In genomic region chr12:111303531-111303930, GRCh38 we compare ENCODE assay signal across 34 cellular contexts.
"Had no signal": no experiment of that assay in that cellular context is flagged by ENCODE, and none has a peak within 500 bp of the region (broad histone marks: within the 10 kb centered on the region; RNA-seq: fewer than 3 reads in every experiment).

No MANE protein-coding gene starts in this region.

- H3K27ac Mint-ChIP-seq: activated B cell treated with CpG ODN at 0.5 μM for 24 hours; activated CD4-positive, alpha-beta memory T cell treated with anti-CD3 and anti-CD28 coated beads, Interleukin-2, amount 10 ng/mL, durations not matched to agents 7 days and 5 days; activated CD4-positive, alpha-beta T cell treated with anti-CD3 and anti-CD28 coated beads, Interleukin-2, amount 10 ng/mL, durations not matched to agents 7 days and 5 days; activated CD8-positive, alpha-beta memory T cell treated with anti-CD3 and anti-CD28 coated beads, Interleukin-2, amount 10 ng/mL, durations not matched to agents 7 days and 5 days; activated CD8-positive, alpha-beta T cell treated with anti-CD3 and anti-CD28 coated beads, Interleukin-2, amount 10 ng/mL, durations not matched to agents 7 days and 5 days; activated naive CD4-positive, alpha-beta T cell treated with anti-CD3 and anti-CD28 coated beads, Interleukin-2, amount 10 ng/mL, durations not matched to agents 7 days and 5 days; activated naive CD4-positive, alpha-beta T cell treated with anti-CD3 and anti-CD28 coated beads, Interleukin-2, amount 50 U/mL, for 24 hours; activated naive CD8-positive, alpha-beta T cell; activated naive CD8-positive, alpha-beta T cell treated with anti-CD3 and anti-CD28 coated beads, Interleukin-2, amount 10 ng/mL, durations not matched to agents 7 days and 5 days; activated naive CD8-positive, alpha-beta T cell treated with anti-CD3 and anti-CD28 coated beads, Interleukin-2, amount 50 U/mL, for 24 hours; activated T-cell treated with anti-CD3 and anti-CD28 coated beads, Interleukin-2, amount 50 U/mL, for 24 hours; activated T-helper 2 cell treated with anti-CD3 and anti-CD28 coated beads, Interferon-gamma antibody, Interleukin-2, Interleukin-4, amounts not matched to agents 10 μg/mL and 5 μg/mL and 100 μg/mL, durations not matched to agents 14 hours and 24 hours and 36 hours; T-helper 1 cell treated with Interleukin-12 subunit alpha and Interleukin-12 subunit beta and Interleukin-4 antibody, amounts not matched to agents 30 μg/mL and 1 μg/mL, for 36 hours; T-helper 2 cell treated with Interferon-gamma antibody and Interleukin-4, amounts not matched to agents 5 μg/mL and 100 μg/mL, for 36 hours had no signal

- ATAC-seq: activated CD8-positive, alpha-beta memory T cell treated with anti-CD3 and anti-CD28 coated beads, Interleukin-2, amount 10 ng/mL, durations not matched to agents 7 days and 5 days; activated CD8-positive, alpha-beta T cell treated with anti-CD3 and anti-CD28 coated beads, Interleukin-2, amount 10 ng/mL, durations not matched to agents 7 days and 5 days; activated naive CD8-positive, alpha-beta T cell treated with anti-CD3 and anti-CD28 coated beads, Interleukin-2, amount 50 U/mL, for 24 hours had no signal

- H3K4me1 Mint-ChIP-seq: activated B cell treated with CpG ODN at 0.5 μM for 24 hours; activated CD4-positive, alpha-beta memory T cell treated with anti-CD3 and anti-CD28 coated beads, Interleukin-2, amount 10 ng/mL, durations not matched to agents 7 days and 5 days; activated CD4-positive, alpha-beta T cell treated with anti-CD3 and anti-CD28 coated beads, Interleukin-2, amount 10 ng/mL, durations not matched to agents 7 days and 5 days; activated CD8-positive, alpha-beta memory T cell treated with anti-CD3 and anti-CD28 coated beads, Interleukin-2, amount 10 ng/mL, durations not matched to agents 7 days and 5 days; activated naive CD4-positive, alpha-beta T cell treated with anti-CD3 and anti-CD28 coated beads, Interleukin-2, amount 10 ng/mL, durations not matched to agents 7 days and 5 days; activated naive CD4-positive, alpha-beta T cell treated with anti-CD3 and anti-CD28 coated beads, Interleukin-2, amount 50 U/mL, for 24 hours; activated naive CD8-positive, alpha-beta T cell treated with anti-CD3 and anti-CD28 coated beads, Interleukin-2, amount 10 ng/mL, durations not matched to agents 7 days and 5 days; activated naive CD8-positive, alpha-beta T cell treated with anti-CD3 and anti-CD28 coated beads, Interleukin-2, amount 50 U/mL, for 24 hours had no signal

- H3K4me1 ChIP-seq: ascending aorta, breast epithelium had no signal

- H3K27ac ChIP-seq: ascending aorta, brain microvascular endothelial cell, breast epithelium, VCaP had no signal

- FAIRE-seq: TTC549 had no signal

- H3K4me3 Mint-ChIP-seq: activated B cell treated with CpG ODN at 0.5 μM for 24 hours; activated CD4-positive, alpha-beta memory T cell treated with anti-CD3 and anti-CD28 coated beads, Interleukin-2, amount 10 ng/mL, durations not matched to agents 7 days and 5 days; activated CD4-positive, alpha-beta T cell treated with anti-CD3 and anti-CD28 coated beads, Interleukin-2, amount 10 ng/mL, durations not matched to agents 7 days and 5 days; activated CD8-positive, alpha-beta memory T cell treated with anti-CD3 and anti-CD28 coated beads, Interleukin-2, amount 10 ng/mL, durations not matched to agents 7 days and 5 days; activated CD8-positive, alpha-beta T cell treated with anti-CD3 and anti-CD28 coated beads, Interleukin-2, amount 10 ng/mL, durations not matched to agents 7 days and 5 days; activated naive CD4-positive, alpha-beta T cell treated with anti-CD3 and anti-CD28 coated beads, Interleukin-2, amount 10 ng/mL, durations not matched to agents 7 days and 5 days; activated naive CD4-positive, alpha-beta T cell treated with anti-CD3 and anti-CD28 coated beads, Interleukin-2, amount 50 U/mL, for 24 hours; activated naive CD8-positive, alpha-beta T cell; activated naive CD8-positive, alpha-beta T cell treated with anti-CD3 and anti-CD28 coated beads, Interleukin-2, amount 10 ng/mL, durations not matched to agents 7 days and 5 days; activated naive CD8-positive, alpha-beta T cell treated with anti-CD3 and anti-CD28 coated beads, Interleukin-2, amount 50 U/mL, for 24 hours; activated T-cell treated with anti-CD3 and anti-CD28 coated beads, Interleukin-2, amount 50 U/mL, for 24 hours; T-helper 1 cell treated with Interleukin-12 subunit alpha and Interleukin-12 subunit beta and Interleukin-4 antibody, amounts not matched to agents 30 μg/mL and 1 μg/mL, for 36 hours; T-helper 2 cell treated with Interferon-gamma antibody and Interleukin-4, amounts not matched to agents 5 μg/mL and 100 μg/mL, for 36 hours had no signal

- H3K36me3 ChIP-seq: ascending aorta, brain microvascular endothelial cell, breast epithelium had no signal

- H3K4me3 ChIP-seq: ascending aorta, breast epithelium had no signal

- H3K27me3 ChIP-seq: ascending aorta, brain microvascular endothelial cell had no signal

- H3K27me3 Mint-ChIP-seq: activated CD4-positive, alpha-beta memory T cell treated with anti-CD3 and anti-CD28 coated beads, Interleukin-2, amount 10 ng/mL, durations not matched to agents 7 days and 5 days; activated CD4-positive, alpha-beta T cell treated with anti-CD3 and anti-CD28 coated beads, Interleukin-2, amount 10 ng/mL, durations not matched to agents 7 days and 5 days; activated CD8-positive, alpha-beta memory T cell treated with anti-CD3 and anti-CD28 coated beads, Interleukin-2, amount 10 ng/mL, durations not matched to agents 7 days and 5 days; activated naive CD4-positive, alpha-beta T cell treated with anti-CD3 and anti-CD28 coated beads, Interleukin-2, amount 10 ng/mL, durations not matched to agents 7 days and 5 days; activated naive CD4-positive, alpha-beta T cell treated with anti-CD3 and anti-CD28 coated beads, Interleukin-2, amount 50 U/mL, for 24 hours; activated naive CD8-positive, alpha-beta T cell treated with anti-CD3 and anti-CD28 coated beads, Interleukin-2, amount 10 ng/mL, durations not matched to agents 7 days and 5 days had no signal

- DNase-seq: activated B cell treated with CpG ODN at 0.5 μM for 24 hours; activated CD4-positive, alpha-beta memory T cell treated with anti-CD3 and anti-CD28 coated beads, Interleukin-2, amount 10 ng/mL, durations not matched to agents 7 days and 5 days; activated CD4-positive, alpha-beta T cell treated with anti-CD3 and anti-CD28 coated beads for 4 hours; activated CD4-positive, alpha-beta T cell treated with anti-CD3 and anti-CD28 coated beads, Interleukin-2, amount 10 ng/mL, durations not matched to agents 7 days and 5 days; activated CD4-positive, alpha-beta T cell treated with anti-CD3 and anti-CD28 coated beads, Interleukin-2, amount 50 U/mL, for 48 hours; activated CD4-positive, CD25-positive, alpha-beta regulatory T cell treated with anti-CD3 and anti-CD28 coated beads, Interleukin-2, amount 50 U/mL, for 72 hours; activated CD8-positive, alpha-beta memory T cell treated with anti-CD3 and anti-CD28 coated beads for 24 hours; activated CD8-positive, alpha-beta memory T cell treated with anti-CD3 and anti-CD28 coated beads, Interleukin-2, amount 10 ng/mL, durations not matched to agents 7 days and 5 days; activated CD8-positive, alpha-beta memory T cell treated with anti-CD3 and anti-CD28 coated beads, Interleukin-2, amount 50 U/mL, for 48 hours; activated CD8-positive, alpha-beta T cell treated with anti-CD3 and anti-CD28 coated beads, Interleukin-2, amount 10 ng/mL, durations not matched to agents 7 days and 5 days; activated effector memory CD4-positive, alpha-beta T cell treated with Interleukin-2 at 50 U/mL for 16 hours; activated gamma-delta T cell; activated naive CD4-positive, alpha-beta T cell treated with anti-CD3 and anti-CD28 coated beads, Interleukin-2, amount 10 ng/mL, durations not matched to agents 7 days and 5 days; activated naive CD4-positive, alpha-beta T cell treated with Interleukin-2 at 50 U/mL for 16 hours; activated naive CD8-positive, alpha-beta T cell treated with anti-CD3 and anti-CD28 coated beads, Interleukin-2, amount 10 ng/mL, durations not matched to agents 7 days and 5 days; activated naive CD8-positive, alpha-beta T cell treated with anti-CD3 and anti-CD28 coated beads, Interleukin-2, amount 50 U/mL, for 24 hours; activated T-cell treated with anti-CD3 and anti-CD28 coated beads, Interleukin-2, amount 50 U/mL, for 24 hours; activated T-cell treated with anti-CD3 and anti-CD28 coated beads, Interleukin-2, amount 50 U/mL, for 48 hours; amygdala; anterior cingulate cortex; brain microvascular endothelial cell; central memory CD4-positive, alpha-beta T cell; T-helper 1 cell; T-helper 2 cell; T-helper 9 cell had no signal
